22 cellular contexts compared by ENCODE assay signal in the genomic region with DNA sequence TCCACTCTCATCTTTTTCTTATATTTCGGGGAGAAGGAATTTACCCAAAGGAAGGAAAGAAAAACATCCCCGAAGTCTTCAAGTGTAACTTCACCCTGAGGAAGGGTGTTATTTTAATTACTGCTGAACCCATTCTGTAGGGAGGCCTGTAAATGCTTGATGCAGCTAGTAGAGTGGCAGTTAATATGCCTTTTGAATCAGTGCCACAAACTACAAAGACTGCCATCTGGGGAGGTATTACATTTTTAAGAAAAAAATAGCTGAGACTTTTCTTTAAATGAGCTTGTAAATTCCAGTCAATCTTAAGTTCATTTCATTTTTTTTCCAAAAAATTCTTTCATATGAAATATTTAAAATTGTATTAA.
DNase-seq lines count a peak whose midpoint lies in the region; ATAC-seq and TF ChIP-seq lines count a peak whose summit lies in the region.
"Had no signal": no experiment of that assay in that cellular context is flagged by ENCODE, and none has a peak within 500 bp of the region (broad histone marks: within the 10 kb centered on the region; RNA-seq: fewer than 3 reads in every experiment).

No MANE protein-coding gene starts in this region.

- ATAC-seq in GM18867 (IDR thresholded peaks at IDR 0.05; ENCODE audit: unreplicated experiment): no peak
- ATAC-seq in HG03280 (IDR thresholded peaks at IDR 0.05; ENCODE audit: unreplicated experiment): no peak
- no peak for ATAC-seq in HG02571 (IDR thresholded peaks at IDR 0.05; ENCODE audit: unreplicated experiment)

- no peaks in the 10 kb centered on the region for H3K9me3 ChIP-seq in hepatocyte (ENCODE audit: low read depth)
- H3K9me3 ChIP-seq: esophagus muscularis mucosa, right atrium auricular region had no signal

- H3K79me2 ChIP-seq in ACC112 (ENCODE audit: control insufficient read depth, insufficient read depth, low read length, unreplicated experiment) (no peaks in the 10 kb centered on the region), hepatocyte (no peaks in the 10 kb centered on the region)

- H3K4me1 ChIP-seq in ACC112 (ENCODE audit: control insufficient read depth, insufficient read depth, low read length, unreplicated experiment) (peaks cover 17% of the 10 kb centered on the region), hepatocyte (ENCODE audit: insufficient read depth) (peaks cover 17% of the 10 kb centered on the region)
- H3K4me1 ChIP-seq: left ventricle myocardium inferior, right atrium auricular region had no signal

- no peak for TF ChIP-seq CTCF in hepatocyte (IDR thresholded peaks at IDR 0.05; ENCODE audit: poor library complexity)

- H3K9me2 ChIP-seq in hepatocyte (replicated peaks; ENCODE audit: insufficient read depth): no peaks in the 10 kb centered on the region

- H2AFZ ChIP-seq in ACC112 (ENCODE audit: low read length, unreplicated experiment) (peak overlapping the region; percentile 28), hepatocyte (peak overlapping the region; percentile 42)

- no peaks in the 10 kb centered on the region for H4K20me1 ChIP-seq in hepatocyte (ENCODE audit: insufficient read depth, poor library complexity, severe bottlenecking)

- no peak overlapping the region for H3K4me3 ChIP-seq in ACC112 (ENCODE audit: low read depth, low read length)
- H3K4me3 ChIP-seq in hepatocyte: no peak overlapping the region
- H3K4me3 ChIP-seq: left ventricle myocardium inferior, right atrium auricular region had no signal

- no peaks in the 10 kb centered on the region for H3K27me3 ChIP-seq in ACC112 (ENCODE audit: insufficient read depth, low read length)
- no peaks in the 10 kb centered on the region for H3K27me3 ChIP-seq in hepatocyte
- H3K27me3 ChIP-seq: esophagus muscularis mucosa, right atrium auricular region had no signal

- WGBS in hepatocyte (ENCODE audit: low lambda C conversion rate, missing lambda C conversion rate): 51% methylated on average over 2 of the region's 2 CpGs

- peak overlapping the region; percentile 65 for H3K4me2 ChIP-seq in hepatocyte

- H3K36me3 ChIP-seq in ACC112 (ENCODE audit: insufficient read depth, low read length) (no peaks in the 10 kb centered on the region), hepatocyte (replicated peaks; ENCODE audit: insufficient read depth, low read depth) (no peaks in the 10 kb centered on the region)
- H3K36me3 ChIP-seq: esophagus muscularis mucosa, left ventricle myocardium inferior, right atrium auricular region had no signal

- H3K27ac ChIP-seq in ACC112 (ENCODE audit: low read depth, low read length) (no peak overlapping the region), hepatocyte (peak overlapping the region; percentile 49)
- H3K27ac ChIP-seq: esophagus muscularis mucosa, left ventricle myocardium inferior, right atrium auricular region had no signal

- DNase-seq in NCI-H146 (lab: John Stamatoyannopoulos, UW): peak; percentile 46
- DNase-seq in SHP77 treated with DMSO at 0.1 percent for 48 hours (lab: John Stamatoyannopoulos, UW): peak; percentile 59
- no peak for DNase-seq in hepatocyte (ENCODE audit: low spot score)
- DNase-seq in activated CD4-positive, alpha-beta T cell treated with anti-CD3 and anti-CD28 coated beads for 1 hour: no peak
- DNase-seq: activated CD4-positive, alpha-beta T cell treated with anti-CD3 and anti-CD28 coated beads for 48 hours; activated gamma-delta T cell; C1 segment of cervical spinal cord; effector CD4-positive, alpha-beta T cell; glutamatergic neuron; KG1; left ventricle myocardium inferior; NCI-H1048; NK-92 treated with Interleukin-12 subunit alpha and Interleukin-12 subunit beta, amount 100 ng/mL, for 24 hours; occipital lobe; RPMI8226; substantia nigra had no signal

Comparison
In these comparisons a context has a peak if more than half of its experiments do, and no peak if none do; other contexts are left out.
1. DNase-seq: peak in NCI-H146 (single experiment) and SHP77 treated with DMSO at 0.1 percent for 48 hours (single experiment); none in hepatocyte (single experiment) and activated CD4-positive, alpha-beta T cell treated with anti-CD3 and anti-CD28 coated beads for 1 hour (single experiment).